8 cellular contexts compared by ENCODE assay signal in genomic region chr1:98794196-98794886, GRCh38.
DNase-seq lines count a peak whose midpoint lies in the region; ATAC-seq and TF ChIP-seq lines count a peak whose summit lies in the region.

No MANE protein-coding gene starts in this region.

- H3K27ac ChIP-seq in gastrocnemius medialis: no peak overlapping the region

- H3K4me1 ChIP-seq in gastrocnemius medialis: no peaks in the 10 kb centered on the region

- no peak for TF ChIP-seq POLR2A in gastrocnemius medialis (IDR thresholded peaks at IDR 0.05)

- intact Hi-C loops in left cardiac atrium (cut with DNase I) (loop anchor here in 1 of 2 donors (10.0 kb wide), 1 partner anchor 910 kb away; no protein-coding TSS in a partner anchor), gastrocnemius medialis (cut with DNase I; ENCODE audit: low total_unique reads) (no loop called here)

- no peak overlapping the region for H3K4me3 ChIP-seq in Jurkat, Clone E6-1 (ENCODE audit: low read length)
- no peak overlapping the region for H3K4me3 ChIP-seq in gastrocnemius medialis

- in situ Hi-C loops in gastrocnemius medialis (cut with MboI; ENCODE audit: low sequenced_read_pairs in 4 of 4): no loop called here

- no peaks in the 10 kb centered on the region for H3K27me3 ChIP-seq in gastrocnemius medialis

- no peaks in the 10 kb centered on the region for H3K36me3 ChIP-seq in gastrocnemius medialis

- DNase-seq in NCI-H1436 (lab: John Stamatoyannopoulos, UW) (peak; percentile 12), NCI-H1436 treated with DMSO at 0.1 percent for 48 hours (lab: John Stamatoyannopoulos, UW) (no peak), SHP77 (lab: John Stamatoyannopoulos, UW) (peak; percentile 30), left cardiac atrium (no peak), gastrocnemius medialis (no peak)
- DNase-seq in Jurkat, Clone E6-1 (ENCODE audit: low read depth, low spot score): peak; percentile 59
- DNase-seq in activated naive CD4-positive, alpha-beta T cell treated with anti-CD3 and anti-CD28 coated beads, Interleukin-2, amount 50 U/mL, for 16 hours: peak; percentile 42

- H3K9me3 ChIP-seq in gastrocnemius medialis: no peaks in the 10 kb centered on the region

- peak in 4 of 5 experiments; percentile 11 to 41 (median 33) for TF ChIP-seq CTCF in gastrocnemius medialis (IDR thresholded peaks at IDR 0.05 in 4 of 5, conservative IDR thresholded peaks at IDR 0.05 in 1 of 5)

- ATAC-seq in GM21825 (IDR thresholded peaks at IDR 0.05; ENCODE audit: unreplicated experiment): peak; percentile 94
- ATAC-seq in left cardiac atrium: peak; percentile 69 to 78
- no peak for ATAC-seq in gastrocnemius medialis

Comparison
In these comparisons a context has a peak if more than half of its experiments do, and no peak if none do; other contexts are left out.
1. DNase-seq: peak in NCI-H1436 (single experiment), Jurkat, Clone E6-1 (single experiment), SHP77 (2 of 2) and activated naive CD4-positive, alpha-beta T cell treated with anti-CD3 and anti-CD28 coated beads, Interleukin-2, amount 50 U/mL, for 16 hours (single experiment); none in NCI-H1436 treated with DMSO at 0.1 percent for 48 hours (single experiment), left cardiac atrium (single experiment) and gastrocnemius medialis (0 of 2).
2. ATAC-seq: peak in GM21825 (single experiment) and left cardiac atrium (2 of 2); none in gastrocnemius medialis (0 of 2).